ENCODE assay signal across 10 cellular contexts in genomic region chr11:64848214-64848778, GRCh38. TPM values are rescaled to one million over a fixed set of nuclear protein-coding genes. Genes with fewer than 3 reads are reported as not detected.
DNase-seq lines count a peak whose midpoint lies in the region; ATAC-seq lines count a peak whose summit lies in the region.
"Had no signal": no experiment of that assay in that cellular context is flagged by ENCODE, and none has a peak within 500 bp of the region (broad histone marks: within the 10 kb centered on the region; RNA-seq: fewer than 3 reads in every experiment).

No MANE protein-coding gene starts in this region.

- peaks cover 51 to 59% of the 10 kb centered on the region in 2 donors for H3K4me1 ChIP-seq in duodenal mucosa (ENCODE audit: control insufficient read depth in 1 of 2, insufficient read depth in 2 of 2, low read length in 2 of 2)
- H3K4me1 ChIP-seq: foreskin keratinocyte had no signal

- no peak for ATAC-seq in activated CD8-positive, alpha-beta memory T cell treated with anti-CD3 and anti-CD28 coated beads, Interleukin-2, amount 10 ng/mL, durations not matched to agents 7 days and 5 days
- no peak for ATAC-seq in stimulated activated effector memory CD8-positive, alpha-beta T cell treated with anti-CD3 and anti-CD28 coated beads, Interleukin-12 subunit alpha, Interleukin-12 subunit beta, amount 100 ng/mL, for 72 hours
- no peak for ATAC-seq in HG02571 (IDR thresholded peaks at IDR 0.05; ENCODE audit: unreplicated experiment)
- no peak for ATAC-seq in GM21447 (IDR thresholded peaks at IDR 0.05; ENCODE audit: unreplicated experiment)
- no peak for ATAC-seq in HG03521 (IDR thresholded peaks at IDR 0.05; ENCODE audit: unreplicated experiment)
- ATAC-seq: foreskin keratinocyte had no signal

- H3K9me3 ChIP-seq in duodenal mucosa (ENCODE audit: control insufficient read depth in 1 of 2, low read length in 2 of 2): no peaks in the 10 kb centered on the region
- H3K9me3 ChIP-seq: vagina had no signal

- no peaks in the 10 kb centered on the region for H3K9me3 Mint-ChIP-seq in activated CD8-positive, alpha-beta memory T cell treated with anti-CD3 and anti-CD28 coated beads, Interleukin-2, amount 10 ng/mL, durations not matched to agents 7 days and 5 days (ENCODE audit: low read depth)
- H3K9me3 Mint-ChIP-seq in stimulated activated effector memory CD8-positive, alpha-beta T cell treated with anti-CD3 and anti-CD28 coated beads, Interleukin-12 subunit alpha, Interleukin-12 subunit beta, amount 100 ng/mL, for 72 hours: no peaks in the 10 kb centered on the region

- H3K27me3 ChIP-seq in duodenal mucosa (ENCODE audit: control insufficient read depth in 1 of 2, insufficient read depth in 2 of 2, low read length in 2 of 2): no peaks in the 10 kb centered on the region
- H3K27me3 ChIP-seq: foreskin keratinocyte, vagina had no signal

- DNase-seq in activated CD8-positive, alpha-beta memory T cell treated with anti-CD3 and anti-CD28 coated beads, Interleukin-2, amount 10 ng/mL, durations not matched to agents 7 days and 5 days: no peak
- DNase-seq in activated CD8-positive, alpha-beta memory T cell treated with anti-CD3 and anti-CD28 coated beads, Interleukin-2, amount 50 U/mL, for 48 hours: no peak
- peak; percentile 66 for DNase-seq in NAMALWA (ENCODE audit: low spot score)
- no peak for DNase-seq in stimulated activated effector memory CD8-positive, alpha-beta T cell treated with anti-CD3 and anti-CD28 coated beads, Interleukin-12 subunit alpha, Interleukin-12 subunit beta, amount 100 ng/mL, for 72 hours (ENCODE audit: low spot score in 2 of 2)
- DNase-seq: foreskin keratinocyte had no signal

- H3K36me3 ChIP-seq in duodenal mucosa (ENCODE audit: control insufficient read depth in 1 of 2, insufficient read depth in 2 of 2, low read length in 2 of 2): peaks cover 4 to 12% of the 10 kb centered on the region in 2 donors
- H3K36me3 ChIP-seq: vagina had no signal

- CTCF ChIA-PET in activated CD8-positive, alpha-beta memory T cell treated with anti-CD3 and anti-CD28 coated beads, Interleukin-2, amount 10 ng/mL, durations not matched to agents 7 days and 5 days (lab: Charles Lee): interaction anchor here (0.6 to 29.2 kb wide), 28 partner anchors 12 to 468 kb away, joined by 3 to 1163 read pairs (median 4); partner anchors contain the start of genes ARL2, ATG2A, BATF2 and CDCA5

- peaks cover 67% of the 10 kb centered on the region for H3K4me1 Mint-ChIP-seq in activated CD8-positive, alpha-beta memory T cell treated with anti-CD3 and anti-CD28 coated beads, Interleukin-2, amount 10 ng/mL, durations not matched to agents 7 days and 5 days
- peaks cover 69% of the 10 kb centered on the region for H3K4me1 Mint-ChIP-seq in stimulated activated effector memory CD8-positive, alpha-beta T cell treated with anti-CD3 and anti-CD28 coated beads, Interleukin-12 subunit alpha, Interleukin-12 subunit beta, amount 100 ng/mL, for 72 hours

- peaks cover 3% of the 10 kb centered on the region for H3K36me3 Mint-ChIP-seq in activated CD8-positive, alpha-beta memory T cell treated with anti-CD3 and anti-CD28 coated beads, Interleukin-2, amount 10 ng/mL, durations not matched to agents 7 days and 5 days
- peaks cover 48% of the 10 kb centered on the region for H3K36me3 Mint-ChIP-seq in stimulated activated effector memory CD8-positive, alpha-beta T cell treated with anti-CD3 and anti-CD28 coated beads, Interleukin-12 subunit alpha, Interleukin-12 subunit beta, amount 100 ng/mL, for 72 hours

- no peak overlapping the region for H3K4me3 Mint-ChIP-seq in activated CD8-positive, alpha-beta memory T cell treated with anti-CD3 and anti-CD28 coated beads, Interleukin-2, amount 10 ng/mL, durations not matched to agents 7 days and 5 days
- no peak overlapping the region for H3K4me3 Mint-ChIP-seq in stimulated activated effector memory CD8-positive, alpha-beta T cell treated with anti-CD3 and anti-CD28 coated beads, Interleukin-12 subunit alpha, Interleukin-12 subunit beta, amount 100 ng/mL, for 72 hours

- peak overlapping the region; percentile 17 for H3K27ac ChIP-seq in duodenal mucosa (ENCODE audit: low read depth, low read length)
- H3K27ac ChIP-seq: foreskin keratinocyte had no signal

- H3K4me3 ChIP-seq in duodenal mucosa (ENCODE audit: low read depth in 1 of 2, low read length in 2 of 2): peak overlapping the region in 1 of 2 donors; percentile 23
- H3K4me3 ChIP-seq: vagina had no signal

- H3K27ac Mint-ChIP-seq in activated CD8-positive, alpha-beta memory T cell treated with anti-CD3 and anti-CD28 coated beads, Interleukin-2, amount 10 ng/mL, durations not matched to agents 7 days and 5 days: peak overlapping the region; percentile 45
- peak overlapping the region; percentile 85 for H3K27ac Mint-ChIP-seq in stimulated activated effector memory CD8-positive, alpha-beta T cell treated with anti-CD3 and anti-CD28 coated beads, Interleukin-12 subunit alpha, Interleukin-12 subunit beta, amount 100 ng/mL, for 72 hours

- peak overlapping the region in 1 of 2 donors; percentile 20 for H3K9ac ChIP-seq in duodenal mucosa (ENCODE audit: low read depth in 1 of 2, low read length in 2 of 2)

- H3K27me3 Mint-ChIP-seq in activated CD8-positive, alpha-beta memory T cell treated with anti-CD3 and anti-CD28 coated beads, Interleukin-2, amount 10 ng/mL, durations not matched to agents 7 days and 5 days: no peaks in the 10 kb centered on the region

RNA-seq across cellular contexts. Expression of gene CDC42BPG, which starts 3.8 kb away (rescaled TPM):
- total RNA-seq in activated CD8-positive, alpha-beta memory T cell treated with anti-CD3 and anti-CD28 coated beads, Interleukin-2, amount 10 ng/mL, durations not matched to agents 7 days and 5 days: under 1 TPM; 0.50 to 0.61 TPM

RNA-seq across cellular contexts. Expression of gene EHD1, which starts 30.1 kb away (rescaled TPM):
- total RNA-seq in activated CD8-positive, alpha-beta memory T cell treated with anti-CD3 and anti-CD28 coated beads, Interleukin-2, amount 10 ng/mL, durations not matched to agents 7 days and 5 days: 100 to 1,000 TPM; 149 to 155 TPM

RNA-seq across cellular contexts. Expression of gene MEN1, which starts 37.9 kb away (rescaled TPM):
- 10 to 100 TPM; 31.2 to 42.1 TPM for total RNA-seq in activated CD8-positive, alpha-beta memory T cell treated with anti-CD3 and anti-CD28 coated beads, Interleukin-2, amount 10 ng/mL, durations not matched to agents 7 days and 5 days

RNA-seq across cellular contexts. Expression of gene MAP4K2, which starts 45.3 kb away (rescaled TPM):
- 10 to 100 TPM; 61.1 to 65.0 TPM for total RNA-seq in activated CD8-positive, alpha-beta memory T cell treated with anti-CD3 and anti-CD28 coated beads, Interleukin-2, amount 10 ng/mL, durations not matched to agents 7 days and 5 days
